26 cellular contexts compared by ENCODE assay signal in genomic region chr2:241768850-241769249, GRCh38. TPM values are rescaled to one million over a fixed set of nuclear protein-coding genes. Genes with fewer than 3 reads are reported as not detected.
A peak's percentile ranks its signal among the peaks of the same experiment; 100 is the strongest.
DNase-seq lines count a peak whose midpoint lies in the region; ATAC-seq and TF ChIP-seq lines count a peak whose summit lies in the region.
"Had no signal": no experiment of that assay in that cellular context is flagged by ENCODE, and none has a peak within 500 bp of the region (broad histone marks: within the 10 kb centered on the region; RNA-seq: fewer than 3 reads in every experiment).

No MANE protein-coding gene starts in this region.

- TF ChIP-seq CTCF in upper lobe of right lung (IDR thresholded peaks at IDR 0.05): no peak

- peaks cover 4% of the 10 kb centered on the region for H3K27me3 ChIP-seq in upper lobe of right lung
- H3K27me3 ChIP-seq: ascending aorta had no signal

- H3K36me3 Mint-ChIP-seq in activated naive CD4-positive, alpha-beta T cell treated with anti-CD3 and anti-CD28 coated beads, Interleukin-2, amount 10 ng/mL, durations not matched to agents 7 days and 5 days: no peaks in the 10 kb centered on the region
- H3K36me3 Mint-ChIP-seq: activated naive CD4-positive, alpha-beta T cell treated with anti-CD3 and anti-CD28 coated beads, Interleukin-2, amount 50 U/mL, for 72 hours; CD4-positive, CD25-positive, alpha-beta regulatory T cell; memory B cell; naive thymus-derived CD8-positive, alpha-beta T cell had no signal

- CTCF ChIA-PET in activated naive CD4-positive, alpha-beta T cell treated with anti-CD3 and anti-CD28 coated beads, Interleukin-2, amount 10 ng/mL, durations not matched to agents 7 days and 5 days (lab: Charles Lee): no interaction called here

- no peak overlapping the region for H3K27ac Mint-ChIP-seq in activated naive CD4-positive, alpha-beta T cell treated with anti-CD3 and anti-CD28 coated beads, Interleukin-2, amount 10 ng/mL, durations not matched to agents 7 days and 5 days
- H3K27ac Mint-ChIP-seq: activated CD8-positive, alpha-beta T cell treated with anti-CD3 and anti-CD28 coated beads, Interleukin-2, amount 10 ng/mL, durations not matched to agents 7 days and 5 days; activated naive CD4-positive, alpha-beta T cell treated with anti-CD3 and anti-CD28 coated beads, Interleukin-2, amount 50 U/mL, for 72 hours; CD4-positive, CD25-positive, alpha-beta regulatory T cell; memory B cell; stimulated activated naive B cell treated with anti-CD40 and anti-IgM and Interleukin-4, amounts not matched to agents 10 μg/mL and 1 μg/mL and 100 μg/mL, for 72 hours had no signal

- no peaks in the 10 kb centered on the region for H3K9me3 Mint-ChIP-seq in activated naive CD4-positive, alpha-beta T cell treated with anti-CD3 and anti-CD28 coated beads, Interleukin-2, amount 10 ng/mL, durations not matched to agents 7 days and 5 days
- H3K9me3 Mint-ChIP-seq: activated naive CD4-positive, alpha-beta T cell treated with anti-CD3 and anti-CD28 coated beads, Interleukin-2, amount 50 U/mL, for 72 hours; CD4-positive, CD25-positive, alpha-beta regulatory T cell; memory B cell; naive thymus-derived CD8-positive, alpha-beta T cell; stimulated activated naive B cell treated with anti-CD40 and anti-IgM and Interleukin-4, amounts not matched to agents 10 μg/mL and 1 μg/mL and 100 μg/mL, for 72 hours had no signal

- no peak overlapping the region for H3K4me3 ChIP-seq in upper lobe of right lung
- H3K4me3 ChIP-seq: ascending aorta, dorsolateral prefrontal cortex, K562 had no signal

- H3K4me1 ChIP-seq in upper lobe of right lung: peaks cover 12% of the 10 kb centered on the region
- H3K4me1 ChIP-seq: ascending aorta had no signal

- peaks cover 4% of the 10 kb centered on the region for H3K27me3 Mint-ChIP-seq in activated naive CD4-positive, alpha-beta T cell treated with anti-CD3 and anti-CD28 coated beads, Interleukin-2, amount 10 ng/mL, durations not matched to agents 7 days and 5 days
- H3K27me3 Mint-ChIP-seq: CD4-positive, CD25-positive, alpha-beta regulatory T cell; memory B cell; naive thymus-derived CD8-positive, alpha-beta T cell; stimulated activated naive B cell treated with anti-CD40 and anti-IgM and Interleukin-4, amounts not matched to agents 10 μg/mL and 1 μg/mL and 100 μg/mL, for 72 hours had no signal

- ATAC-seq in upper lobe of right lung (no peak), HG02623 (IDR thresholded peaks at IDR 0.05; ENCODE audit: unreplicated experiment) (no peak), GM21423 (IDR thresholded peaks at IDR 0.05; ENCODE audit: unreplicated experiment) (no peak)
- ATAC-seq: activated CD8-positive, alpha-beta T cell treated with anti-CD3 and anti-CD28 coated beads, Interleukin-2, amount 10 ng/mL, durations not matched to agents 7 days and 5 days; activated naive CD4-positive, alpha-beta T cell treated with anti-CD3 and anti-CD28 coated beads, Interleukin-2, amount 50 U/mL, for 72 hours; K562; naive thymus-derived CD8-positive, alpha-beta T cell; stimulated activated naive B cell treated with anti-CD40 and anti-IgM and Interleukin-4, amounts not matched to agents 10 μg/mL and 1 μg/mL and 100 μg/mL, for 72 hours had no signal

- no peaks in the 10 kb centered on the region for H3K36me3 ChIP-seq in upper lobe of right lung

- H3K4me3 Mint-ChIP-seq in activated naive CD4-positive, alpha-beta T cell treated with anti-CD3 and anti-CD28 coated beads, Interleukin-2, amount 10 ng/mL, durations not matched to agents 7 days and 5 days: no peak overlapping the region
- H3K4me3 Mint-ChIP-seq: activated CD8-positive, alpha-beta T cell treated with anti-CD3 and anti-CD28 coated beads, Interleukin-2, amount 10 ng/mL, durations not matched to agents 7 days and 5 days; memory B cell; naive thymus-derived CD8-positive, alpha-beta T cell; stimulated activated naive B cell treated with anti-CD40 and anti-IgM and Interleukin-4, amounts not matched to agents 10 μg/mL and 1 μg/mL and 100 μg/mL, for 72 hours had no signal

- peaks cover 11% of the 10 kb centered on the region for H3K4me1 Mint-ChIP-seq in activated naive CD4-positive, alpha-beta T cell treated with anti-CD3 and anti-CD28 coated beads, Interleukin-2, amount 10 ng/mL, durations not matched to agents 7 days and 5 days

- intact Hi-C loops in upper lobe of right lung (cut with DNase I): no loop called here

- peak; percentile 12 for DNase-seq in activated naive CD4-positive, alpha-beta T cell treated with anti-CD3 and anti-CD28 coated beads, Interleukin-2, amount 10 ng/mL, durations not matched to agents 7 days and 5 days
- no peak for DNase-seq in activated naive CD4-positive, alpha-beta T cell treated with anti-CD3 and anti-CD28 coated beads, Interleukin-2, amount 50 U/mL, for 16 hours
- DNase-seq in HuH-7 (ENCODE audit: low spot score) (peak; percentile 7), islet precursor cell (peak; percentile 46), upper lobe of right lung (peak; percentile 58), midbrain (lab: John Stamatoyannopoulos, UW) (no peak)
- DNase-seq: activated CD8-positive, alpha-beta T cell treated with anti-CD3 and anti-CD28 coated beads, Interleukin-2, amount 10 ng/mL, durations not matched to agents 7 days and 5 days; CD4-positive, CD25-positive, alpha-beta regulatory T cell; DMS 273 treated with DMSO at 0.1 percent for 48 hours; naive thymus-derived CD8-positive, alpha-beta T cell; NCI-H1105 treated with DMSO at 0.1 percent for 48 hours; NCI-H2081; NCI-H345; OCI-M1; SHP77 treated with DMSO at 0.1 percent for 48 hours; stimulated activated CD4-positive, alpha-beta T cell treated with anti-CD3 and anti-CD28 coated beads, Interleukin-4, amount 100 ng/mL, for 24 hours; stimulated activated naive B cell treated with anti-CD40 and anti-IgM and Interleukin-4, amounts not matched to agents 10 μg/mL and 1 μg/mL and 100 μg/mL, for 72 hours had no signal

- H3K9me3 ChIP-seq in upper lobe of right lung: no peaks in the 10 kb centered on the region
- H3K9me3 ChIP-seq: ascending aorta had no signal

- H3K27ac ChIP-seq in upper lobe of right lung: no peak overlapping the region
- H3K27ac ChIP-seq: ascending aorta, dorsolateral prefrontal cortex had no signal

RNA-seq across cellular contexts. Expression of gene GAL3ST2, which starts 7.8 kb away (rescaled TPM):
- total RNA-seq in upper lobe of right lung: not detected
- total RNA-seq: ascending aorta; cardiac septum; MCF 10A; naive thymus-derived CD8-positive, alpha-beta T cell had no signal

RNA-seq across cellular contexts. Expression of gene D2HGDH, which starts 34.4 kb away (rescaled TPM):
- 28.8 TPM for total RNA-seq in upper lobe of right lung

RNA-seq across cellular contexts. Expression of gene NEU4, which starts 40.1 kb away (rescaled TPM):
- total RNA-seq in upper lobe of right lung: 0.23 TPM
- total RNA-seq: ascending aorta; cardiac septum; MCF 10A; naive thymus-derived CD8-positive, alpha-beta T cell had no signal

Comparison
In these comparisons a context has a peak if more than half of its experiments do, and no peak if none do; other contexts are left out.
1. DNase-seq: peak in activated naive CD4-positive, alpha-beta T cell treated with anti-CD3 and anti-CD28 coated beads, Interleukin-2, amount 10 ng/mL, durations not matched to agents 7 days and 5 days (single experiment), HuH-7 (single experiment), islet precursor cell (single experiment) and upper lobe of right lung (single experiment); none in activated naive CD4-positive, alpha-beta T cell treated with anti-CD3 and anti-CD28 coated beads, Interleukin-2, amount 50 U/mL, for 16 hours (single experiment) and midbrain (single experiment).